Comparison of ENCODE assay signal across 2 cellular contexts in the genomic region with DNA sequence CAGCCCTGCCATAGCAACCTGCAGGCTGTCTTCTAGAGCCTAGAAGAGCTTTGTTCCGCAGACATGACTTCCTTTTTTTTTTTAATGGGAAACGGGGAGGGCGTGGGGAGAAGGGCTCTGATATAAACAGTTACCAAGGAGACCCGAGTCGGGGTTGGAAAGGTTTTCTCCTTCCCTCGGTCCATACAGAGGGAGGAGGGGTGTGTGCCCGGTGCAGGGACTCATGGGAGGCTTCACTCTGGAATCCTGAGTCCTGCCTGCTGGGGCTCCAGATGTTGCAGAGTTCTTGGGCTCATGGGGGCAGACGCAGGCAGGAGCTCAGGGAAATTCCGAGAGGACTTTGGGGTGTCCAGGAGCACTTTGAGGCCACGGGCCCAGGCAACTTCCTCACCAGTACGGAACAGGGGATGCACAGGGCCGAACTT.
A peak's percentile ranks its signal among the peaks of the same experiment; 100 is the strongest.
TF ChIP-seq lines count a peak whose summit lies in the region.

No MANE protein-coding gene starts in this region.

TF ChIP-seq in liver, 16 proteins besides CTCF, POLR2A, EP300 and RAD21:
- no peak for TF ChIP-seq REST (IDR thresholded peaks at IDR 0.05)
- TF ChIP-seq NR2F2 (IDR thresholded peaks at IDR 0.05): peak; percentile 35

TF ChIP-seq in HepG2, 621 proteins besides CTCF, POLR2A, EP300 and RAD21:
- no peak for TF ChIP-seq GMEB1 (CRISPR knock-in tag; IDR thresholded peaks at IDR 0.05; ENCODE audit: borderline replicate concordance)
- TF ChIP-seq NR2F2 (IDR thresholded peaks at IDR 0.05; ENCODE audit: borderline replicate concordance, low read depth): no peak
- no peak for TF ChIP-seq MIER2 (CRISPR knock-in tag; IDR thresholded peaks at IDR 0.05)
- TF ChIP-seq, protein P1, sequence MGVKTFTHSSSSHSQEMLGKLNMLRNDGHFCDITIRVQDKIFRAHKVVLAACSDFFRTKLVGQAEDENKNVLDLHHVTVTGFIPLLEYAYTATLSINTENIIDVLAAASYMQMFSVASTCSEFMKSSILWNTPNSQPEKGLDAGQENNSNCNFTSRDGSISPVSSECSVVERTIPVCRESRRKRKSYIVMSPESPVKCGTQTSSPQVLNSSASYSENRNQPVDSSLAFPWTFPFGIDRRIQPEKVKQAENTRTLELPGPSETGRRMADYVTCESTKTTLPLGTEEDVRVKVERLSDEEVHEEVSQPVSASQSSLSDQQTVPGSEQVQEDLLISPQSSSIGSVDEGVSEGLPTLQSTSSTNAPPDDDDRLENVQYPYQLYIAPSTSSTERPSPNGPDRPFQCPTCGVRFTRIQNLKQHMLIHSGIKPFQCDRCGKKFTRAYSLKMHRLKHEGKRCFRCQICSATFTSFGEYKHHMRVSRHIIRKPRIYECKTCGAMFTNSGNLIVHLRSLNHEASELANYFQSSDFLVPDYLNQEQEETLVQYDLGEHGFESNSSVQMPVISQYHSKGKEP (CRISPR knock-in tag; IDR thresholded peaks at IDR 0.05): no peak
- TF ChIP-seq PTBP1 (IDR thresholded peaks at IDR 0.05; ENCODE audit: low read depth, low read length, poor library complexity, severe bottlenecking): no peak
- no peak for TF ChIP-seq ZSCAN25 (CRISPR knock-in tag; IDR thresholded peaks at IDR 0.05)
- TF ChIP-seq, protein P2, sequence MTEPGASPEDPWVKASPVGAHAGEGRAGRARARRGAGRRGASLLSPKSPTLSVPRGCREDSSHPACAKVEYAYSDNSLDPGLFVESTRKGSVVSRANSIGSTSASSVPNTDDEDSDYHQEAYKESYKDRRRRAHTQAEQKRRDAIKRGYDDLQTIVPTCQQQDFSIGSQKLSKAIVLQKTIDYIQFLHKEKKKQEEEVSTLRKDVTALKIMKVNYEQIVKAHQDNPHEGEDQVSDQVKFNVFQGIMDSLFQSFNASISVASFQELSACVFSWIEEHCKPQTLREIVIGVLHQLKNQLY (CRISPR knock-in tag; IDR thresholded peaks at IDR 0.05): no peak
- no peak for TF ChIP-seq FOXA1 (IDR thresholded peaks at IDR 0.05)
- no peak for TF ChIP-seq FOXA1 (CRISPR knock-in tag; IDR thresholded peaks at IDR 0.05)
- TF ChIP-seq POGZ (CRISPR knock-in tag; IDR thresholded peaks at IDR 0.05): no peak
- no peak for TF ChIP-seq KLF12 (CRISPR knock-in tag; IDR thresholded peaks at IDR 0.05; ENCODE audit: borderline replicate concordance)
- TF ChIP-seq SPEN (CRISPR knock-in tag; IDR thresholded peaks at IDR 0.05; ENCODE audit: low read depth): no peak
TF ChIP-seq in HepG2: peak in this region for 0.
